11 cellular contexts compared by ENCODE assay signal in the genomic region with DNA sequence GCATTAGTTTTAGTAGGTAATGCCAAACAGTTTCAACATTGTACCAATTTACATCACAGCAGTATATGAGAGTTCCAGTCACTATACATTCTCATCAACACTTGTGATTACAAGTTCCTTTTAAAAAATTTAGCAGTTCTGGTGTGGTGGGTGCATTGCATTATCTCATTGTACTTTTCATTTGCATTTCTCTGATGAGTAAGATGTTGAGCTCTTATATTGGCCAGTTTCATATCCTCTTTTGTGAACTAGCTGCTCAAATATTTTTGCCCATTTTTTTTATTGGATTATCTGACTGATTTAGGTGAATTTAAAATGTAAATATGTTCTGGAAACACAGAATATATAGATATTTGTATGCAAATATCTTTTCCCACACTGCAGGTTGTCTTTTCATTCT.
DNase-seq lines count a peak whose midpoint lies in the region; ATAC-seq, FAIRE-seq and TF ChIP-seq lines count a peak whose summit lies in the region.
"Had no signal": no experiment of that assay in that cellular context is flagged by ENCODE, and none has a peak within 500 bp of the region (broad histone marks: within the 10 kb centered on the region; RNA-seq: fewer than 3 reads in every experiment).

No MANE protein-coding gene starts in this region.

- TF ChIP-seq RAD21 in GM12878 (IDR thresholded peaks at IDR 0.05; ENCODE audit: insufficient read depth, low read depth, low read length) = no peak

- CTCF ChIA-PET in GM12878 (lab: Yijun Ruan, JAX) = interaction anchor here (1.1 to 1.4 kb wide), 2 partner anchors 10 to 13 kb away, joined by 3 to 4 read pairs; no protein-coding TSS in a partner anchor

- intact Hi-C loops in GM12878 (cut with micrococcal nuclease; ENCODE audit: unreplicated experiment) = loop anchor here (2.0 kb wide), 1 partner anchor 260 kb away; no protein-coding TSS in a partner anchor
- intact Hi-C loops in left colon (cut with DNase I, micrococcal nuclease) = no loop called here

- TF ChIP-seq EP300 in GM12878 (IDR thresholded peaks at IDR 0.05; ENCODE audit: borderline replicate concordance in 1 of 2, control insufficient read depth in 1 of 2, low read depth in 2 of 2, low read length in 2 of 2) = peak; percentile 80 to 91

- no peak overlapping the region for H3K4me3 ChIP-seq in GM12878
- H3K4me3 ChIP-seq: heart left ventricle had no signal

- peak; percentile 76 for FAIRE-seq in GM12878 (lab: Jason Lieb, UNC)

- H3K4me1 ChIP-seq in GM12878 (ENCODE audit: control insufficient read depth, insufficient read depth, low read length) = peaks cover 9% of the 10 kb centered on the region; the same call in 1 of the 2 replicates

- TF ChIP-seq CTCF in GM12878 (IDR thresholded peaks at IDR 0.05 in 2 of 3, conservative IDR thresholded peaks at IDR 0.05 in 1 of 3; ENCODE audit: control insufficient read depth in 2 of 3, extremely low read depth in 1 of 3, insufficient read depth in 1 of 3, low read depth in 3 of 3, low read length in 3 of 3) = no peak

- DNase-seq in GM12878 (ENCODE audit: low read depth, low spot score) (peak; percentile 58), NCI-H524 (lab: John Stamatoyannopoulos, UW) (no peak), left colon (no peak), cerebellar nuclear complex (lab: John Stamatoyannopoulos, UW) (no peak), SW480 (ENCODE audit: low spot score) (no peak)
- DNase-seq: activated T-cell treated with anti-CD3 and anti-CD28 coated beads, Interleukin-2, amount 50 U/mL, for 4 hours; heart left ventricle; NCI-H2171 had no signal

- H2AFZ ChIP-seq in GM12878 (ENCODE audit: control insufficient read depth, low read depth, low read length) = no peak overlapping the region

- in situ Hi-C loops in GM12878 (cut with MboI) = no loop called here

- SMC1A ChIA-PET in GM12878 (lab: Charles Lee; ENCODE audit: uncharacterized antibody, unreplicated experiment) = interaction anchor here (0.6 to 7.3 kb wide), 14 partner anchors 10 to 351 kb away, joined by 3 to 55 read pairs (median 3); no protein-coding TSS in a partner anchor

- RAD21 ChIA-PET in GM12878 (lab: Charles Lee; ENCODE audit: unreplicated experiment) = interaction anchor here (0.6 to 2.4 kb wide), 17 partner anchors 9 to 562 kb away, joined by 3 to 11 read pairs (median 4); no protein-coding TSS in a partner anchor

- no peak overlapping the region for H3K4me2 ChIP-seq in GM12878 (ENCODE audit: control insufficient read depth, insufficient read depth)

- ATAC-seq in GM18909 (IDR thresholded peaks at IDR 0.05; ENCODE audit: poor library complexity, unreplicated experiment) (peak; percentile 98), GM21723 (IDR thresholded peaks at IDR 0.05; ENCODE audit: unreplicated experiment) (peak; percentile 98), HG03342 (IDR thresholded peaks at IDR 0.05; ENCODE audit: unreplicated experiment) (peak; percentile 99), GM12878 (peak; percentile 99), left colon (no peak)
- ATAC-seq: heart left ventricle had no signal

- BruUV-seq in GM12878 (replicated peaks; lab: Mats Ljungman, UMichigan) = no TSS peak

- H3K9ac ChIP-seq in GM12878 (ENCODE audit: control insufficient read depth, insufficient read depth, low read length) = no peak overlapping the region

- TF ChIP-seq POLR2A in GM12878 (IDR thresholded peaks at IDR 0.05; ENCODE audit: low read depth, low read length) = no peak

- no peaks in the 10 kb centered on the region for H3K27me3 ChIP-seq in GM12878 (replicated peaks in 1 of 2; ENCODE audit: control insufficient read depth in 2 of 2, insufficient read depth in 2 of 2, low read length in 1 of 2)
- H3K27me3 ChIP-seq: heart left ventricle had no signal

- H4K20me1 ChIP-seq in GM12878 (ENCODE audit: control insufficient read depth, insufficient read depth) = no peaks in the 10 kb centered on the region

- H3K9me3 ChIP-seq in GM12878 (replicated peaks; ENCODE audit: control insufficient read depth, insufficient read depth, low read length) = no peaks in the 10 kb centered on the region
- H3K9me3 ChIP-seq: heart left ventricle had no signal

- no peaks in the 10 kb centered on the region for H3K79me2 ChIP-seq in GM12878 (ENCODE audit: control insufficient read depth, insufficient read depth, low read length)

- POLR2A ChIA-PET in GM12878 (lab: Charles Lee) = interaction anchor here (1.0 kb wide), 1 partner anchor 18 kb away, joined by 5 read pairs; no protein-coding TSS in a partner anchor

- no peaks in the 10 kb centered on the region for H3K36me3 ChIP-seq in GM12878 (ENCODE audit: control insufficient read depth in 2 of 2, insufficient read depth in 2 of 2, low read length in 1 of 2)
- H3K36me3 ChIP-seq: heart left ventricle had no signal

- H3K27ac ChIP-seq in GM12878 (ENCODE audit: control insufficient read depth, insufficient read depth) = no peak overlapping the region
- H3K27ac ChIP-seq: heart left ventricle had no signal

TF ChIP-seq in GM12878, 131 proteins besides CTCF, POLR2A, EP300 and RAD21 (continues in another document):
- TF ChIP-seq ATF7 (IDR thresholded peaks at IDR 0.05; ENCODE audit: low read depth) (peak; percentile 97), POU2F2 (IDR thresholded peaks at IDR 0.05; ENCODE audit: borderline replicate concordance, low read depth, low read length) (peak; percentile 79; the same call in 1 of the 3 replicates), PAX5 (IDR thresholded peaks at IDR 0.05; ENCODE audit: borderline replicate concordance, low read depth, low read length) (0 out of 2 replicates have a peak, but pooled peaks have one; percentile 9), MTA2 (IDR thresholded peaks at IDR 0.05; ENCODE audit: low read depth) (peak; percentile 90), IKZF2 (IDR thresholded peaks at IDR 0.05) (peak; percentile 54 to 70; a peak in 3 of 4 replicates), JUNB (IDR thresholded peaks at IDR 0.05) (peak; percentile 91), WRNIP1 (IDR thresholded peaks at IDR 0.05; ENCODE audit: borderline replicate concordance, low read depth, low read length) (no peak), SREBF2 (IDR thresholded peaks at IDR 0.05; ENCODE audit: low read length) (no peak), ZNF384 (IDR thresholded peaks at IDR 0.05; ENCODE audit: borderline replicate concordance, low read depth, low read length) (peak; percentile 79; the same call in 1 of the 2 replicates), CBX5 (IDR thresholded peaks at IDR 0.05; ENCODE audit: low read depth) (peak; percentile 65; the same call in 1 of the 2 replicates), RELA (IDR thresholded peaks at IDR 0.05; ENCODE audit: borderline replicate concordance, partially characterized antibody) (no peak), FOXM1 (IDR thresholded peaks at IDR 0.05; ENCODE audit: low read depth, low read length) (peak; percentile 78; the same call in 1 of the 2 replicates)
- TF ChIP-seq, protein P1, sequence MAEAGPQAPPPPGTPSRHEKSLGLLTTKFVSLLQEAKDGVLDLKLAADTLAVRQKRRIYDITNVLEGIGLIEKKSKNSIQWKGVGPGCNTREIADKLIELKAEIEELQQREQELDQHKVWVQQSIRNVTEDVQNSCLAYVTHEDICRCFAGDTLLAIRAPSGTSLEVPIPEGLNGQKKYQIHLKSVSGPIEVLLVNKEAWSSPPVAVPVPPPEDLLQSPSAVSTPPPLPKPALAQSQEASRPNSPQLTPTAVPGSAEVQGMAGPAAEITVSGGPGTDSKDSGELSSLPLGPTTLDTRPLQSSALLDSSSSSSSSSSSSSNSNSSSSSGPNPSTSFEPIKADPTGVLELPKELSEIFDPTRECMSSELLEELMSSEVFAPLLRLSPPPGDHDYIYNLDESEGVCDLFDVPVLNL (IDR thresholded peaks at IDR 0.05; ENCODE audit: low read depth, low read length) = no peak
- TF ChIP-seq, protein P2, sequence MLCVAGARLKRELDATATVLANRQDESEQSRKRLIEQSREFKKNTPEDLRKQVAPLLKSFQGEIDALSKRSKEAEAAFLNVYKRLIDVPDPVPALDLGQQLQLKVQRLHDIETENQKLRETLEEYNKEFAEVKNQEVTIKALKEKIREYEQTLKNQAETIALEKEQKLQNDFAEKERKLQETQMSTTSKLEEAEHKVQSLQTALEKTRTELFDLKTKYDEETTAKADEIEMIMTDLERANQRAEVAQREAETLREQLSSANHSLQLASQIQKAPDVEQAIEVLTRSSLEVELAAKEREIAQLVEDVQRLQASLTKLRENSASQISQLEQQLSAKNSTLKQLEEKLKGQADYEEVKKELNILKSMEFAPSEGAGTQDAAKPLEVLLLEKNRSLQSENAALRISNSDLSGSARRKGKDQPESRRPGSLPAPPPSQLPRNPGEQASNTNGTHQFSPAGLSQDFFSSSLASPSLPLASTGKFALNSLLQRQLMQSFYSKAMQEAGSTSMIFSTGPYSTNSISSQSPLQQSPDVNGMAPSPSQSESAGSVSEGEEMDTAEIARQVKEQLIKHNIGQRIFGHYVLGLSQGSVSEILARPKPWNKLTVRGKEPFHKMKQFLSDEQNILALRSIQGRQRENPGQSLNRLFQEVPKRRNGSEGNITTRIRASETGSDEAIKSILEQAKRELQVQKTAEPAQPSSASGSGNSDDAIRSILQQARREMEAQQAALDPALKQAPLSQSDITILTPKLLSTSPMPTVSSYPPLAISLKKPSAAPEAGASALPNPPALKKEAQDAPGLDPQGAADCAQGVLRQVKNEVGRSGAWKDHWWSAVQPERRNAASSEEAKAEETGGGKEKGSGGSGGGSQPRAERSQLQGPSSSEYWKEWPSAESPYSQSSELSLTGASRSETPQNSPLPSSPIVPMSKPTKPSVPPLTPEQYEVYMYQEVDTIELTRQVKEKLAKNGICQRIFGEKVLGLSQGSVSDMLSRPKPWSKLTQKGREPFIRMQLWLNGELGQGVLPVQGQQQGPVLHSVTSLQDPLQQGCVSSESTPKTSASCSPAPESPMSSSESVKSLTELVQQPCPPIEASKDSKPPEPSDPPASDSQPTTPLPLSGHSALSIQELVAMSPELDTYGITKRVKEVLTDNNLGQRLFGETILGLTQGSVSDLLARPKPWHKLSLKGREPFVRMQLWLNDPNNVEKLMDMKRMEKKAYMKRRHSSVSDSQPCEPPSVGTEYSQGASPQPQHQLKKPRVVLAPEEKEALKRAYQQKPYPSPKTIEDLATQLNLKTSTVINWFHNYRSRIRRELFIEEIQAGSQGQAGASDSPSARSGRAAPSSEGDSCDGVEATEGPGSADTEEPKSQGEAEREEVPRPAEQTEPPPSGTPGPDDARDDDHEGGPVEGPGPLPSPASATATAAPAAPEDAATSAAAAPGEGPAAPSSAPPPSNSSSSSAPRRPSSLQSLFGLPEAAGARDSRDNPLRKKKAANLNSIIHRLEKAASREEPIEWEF (IDR thresholded peaks at IDR 0.05; ENCODE audit: insufficient replicate concordance, low read depth, low read length) = peak; percentile 58
